8 cellular contexts compared by ENCODE assay signal in genomic region chr12:46386877-46387629, GRCh38. TPM values are rescaled to one million over a fixed set of nuclear protein-coding genes. Genes with fewer than 3 reads are reported as not detected.
DNase-seq lines count a peak whose midpoint lies in the region; ATAC-seq and TF ChIP-seq lines count a peak whose summit lies in the region.

No MANE protein-coding gene starts in this region.

- no peaks in the 10 kb centered on the region for H3K9me3 ChIP-seq in endodermal cell (ENCODE audit: control insufficient read depth, low read length)
- no peaks in the 10 kb centered on the region for H3K9me3 ChIP-seq in osteoblast (ENCODE audit: low read depth, low read length)
- H3K9me3 ChIP-seq in HAP-1 = no peaks in the 10 kb centered on the region

- H3K9ac ChIP-seq in endodermal cell (ENCODE audit: extremely low read depth, low read length, poor library complexity, severe bottlenecking) = no peak overlapping the region

- peak overlapping the region; percentile 36 for H3K27ac Mint-ChIP-seq in endodermal cell

- DNase-seq in EL = peak; percentile 58
- DNase-seq in NCI-H82 treated with DMSO at 0.1 percent for 48 hours (lab: John Stamatoyannopoulos, UW; ENCODE audit: unreplicated experiment) = peak; percentile 23
- DNase-seq in endodermal cell = peak; percentile 76
- no peak for DNase-seq in osteoblast (ENCODE audit: insufficient read length, low spot score, missing footprints)
- no peak for DNase-seq in NCI-H1105 treated with DMSO at 0.1 percent for 48 hours (lab: John Stamatoyannopoulos, UW)
- DNase-seq in islet precursor cell = no peak
- DNase-seq in HAP-1 (ENCODE audit: low spot score in 2 of 2) = no peak

- ATAC-seq in GM21786 (IDR thresholded peaks at IDR 0.05; ENCODE audit: unreplicated experiment) = peak; percentile 23

- H3K4me2 ChIP-seq in osteoblast (ENCODE audit: insufficient read depth, low read length) = peak overlapping the region; percentile 67

- H3K27me3 ChIP-seq in endodermal cell (ENCODE audit: control insufficient read depth, insufficient read depth, low read length, poor library complexity, severe bottlenecking) (no peaks in the 10 kb centered on the region), osteoblast (ENCODE audit: insufficient read depth, low read length) (no peaks in the 10 kb centered on the region), HAP-1 (ENCODE audit: low read depth) (no peaks in the 10 kb centered on the region)

- H4K20me1 ChIP-seq in osteoblast (ENCODE audit: insufficient read depth, low read length) = no peaks in the 10 kb centered on the region

- H3K4me3 ChIP-seq in endodermal cell (ENCODE audit: low read length) (no peak overlapping the region), osteoblast (ENCODE audit: insufficient read depth, low read length) (peak overlapping the region; percentile 27), HAP-1 (no peak overlapping the region)

- H3K4me1 Mint-ChIP-seq in endodermal cell = peaks cover 61% of the 10 kb centered on the region

- peaks cover 14% of the 10 kb centered on the region for H3K36me3 Mint-ChIP-seq in endodermal cell (ENCODE audit: low read depth)

- H3K4me1 ChIP-seq in endodermal cell (ENCODE audit: control insufficient read depth, insufficient read depth, low read length) = peaks cover 10% of the 10 kb centered on the region
- peaks cover 86% of the 10 kb centered on the region for H3K4me1 ChIP-seq in osteoblast (ENCODE audit: insufficient read depth, low read length)
- peaks cover 19% of the 10 kb centered on the region for H3K4me1 ChIP-seq in HAP-1

- H3K27me3 Mint-ChIP-seq in endodermal cell (ENCODE audit: insufficient read depth) = no peaks in the 10 kb centered on the region

- H3K36me3 ChIP-seq in endodermal cell (ENCODE audit: control insufficient read depth, insufficient read depth, low read length) = peaks cover 7% of the 10 kb centered on the region
- no peaks in the 10 kb centered on the region for H3K36me3 ChIP-seq in osteoblast (ENCODE audit: insufficient read depth, low read length)
- H3K36me3 ChIP-seq in HAP-1 (replicated peaks) = no peaks in the 10 kb centered on the region

- no peak overlapping the region for H2AFZ ChIP-seq in osteoblast (ENCODE audit: low read length)

- WGBS in endodermal cell (ENCODE audit: insufficient coverage in 1 of 2, insufficient read length in 1 of 2), 2 experiments = 8 to 38% methylated on average over 2 to 7 of the region's 7 CpGs

- H3K27ac ChIP-seq in endodermal cell (ENCODE audit: low read depth, low read length) (no peak overlapping the region), osteoblast (ENCODE audit: low read depth, low read length) (peak overlapping the region; percentile 98)

- in situ Hi-C loops in HAP-1 (cut with MboI; ENCODE audit: low sequenced_read_pairs) = no loop called here

- H3K9me3 Mint-ChIP-seq in endodermal cell = no peaks in the 10 kb centered on the region

- TF ChIP-seq CTCF in endodermal cell (conservative IDR thresholded peaks at IDR 0.05) (no peak), osteoblast (IDR thresholded peaks at IDR 0.05; ENCODE audit: extremely low read depth, low read depth, low read length) (no peak)

- peaks cover 18% of the 10 kb centered on the region for H3K79me2 ChIP-seq in osteoblast (ENCODE audit: insufficient read depth, low read length)

- no peak overlapping the region for H3K4me3 Mint-ChIP-seq in endodermal cell

RNA-seq across cellular contexts. Expression of gene SLC38A2, which starts 14.5 kb away (rescaled TPM):
- total RNA-seq in endodermal cell (100 to 1,000 TPM; 156 to 230 TPM), osteoblast (919 and 1,020 TPM in 2 replicates)
- polyA plus RNA-seq in endodermal cell (2013, experiment 1 of 2) = 185 TPM
- polyA plus RNA-seq in endodermal cell (2013, experiment 2 of 2) = 170 TPM

Comparison
In these comparisons a context has a peak if more than half of its experiments do, and no peak if none do; other contexts are left out.
1. DNase-seq: peak in EL (single experiment), NCI-H82 treated with DMSO at 0.1 percent for 48 hours (single experiment) and endodermal cell (single experiment); none in osteoblast (single experiment), NCI-H1105 treated with DMSO at 0.1 percent for 48 hours (single experiment), islet precursor cell (single experiment) and HAP-1 (0 of 2).